14 cellular contexts compared by ENCODE assay signal in genomic region chr3:45112939-45113338, GRCh38. TPM values are rescaled to one million over a fixed set of nuclear protein-coding genes. Genes with fewer than 3 reads are reported as not detected.
DNase-seq lines count a peak whose midpoint lies in the region; ATAC-seq and TF ChIP-seq lines count a peak whose summit lies in the region.
"Had no signal": no experiment of that assay in that cellular context is flagged by ENCODE, and none has a peak within 500 bp of the region (broad histone marks: within the 10 kb centered on the region; RNA-seq: fewer than 3 reads in every experiment).

No MANE protein-coding gene starts in this region.

- no peak for TF ChIP-seq EP300 in sigmoid colon (IDR thresholded peaks at IDR 0.05)

- TF ChIP-seq POLR2A in sigmoid colon (IDR thresholded peaks at IDR 0.05), result no peak

- intact Hi-C loops in sigmoid colon (cut with DNase I), result loop anchor here (5.0 kb wide), 1 partner anchor 74 kb away; no protein-coding TSS in a partner anchor

- no peak for ATAC-seq in GM18861 (IDR thresholded peaks at IDR 0.05; ENCODE audit: unreplicated experiment)

- no peak overlapping the region for H3K4me2 ChIP-seq in GM23248 (ENCODE audit: unreplicated experiment)

- H3K9me2 ChIP-seq in GM23248 (ENCODE audit: insufficient read depth), result no peaks in the 10 kb centered on the region

- H3K79me2 ChIP-seq in GM23248 (ENCODE audit: insufficient read depth), result no peaks in the 10 kb centered on the region

- WGBS in GM23248 (ENCODE audit: low coverage in 1 of 2, low lambda C conversion rate in 2 of 2, missing lambda C conversion rate in 2 of 2), 2 experiments, result 33 to 35% methylated on average over 4 of the region's 4 CpGs
- 59 to 84% methylated on average over 4 of the region's 4 CpGs for WGBS in sigmoid colon, 2 donors

- no peaks in the 10 kb centered on the region for H4K20me1 ChIP-seq in GM23248 (ENCODE audit: insufficient read depth)

- H3K36me3 ChIP-seq in GM23248 (ENCODE audit: low read depth), result no peaks in the 10 kb centered on the region
- H3K36me3 ChIP-seq in sigmoid colon, result no peaks in the 10 kb centered on the region
- H3K36me3 ChIP-seq in WERI-Rb-1, result no peaks in the 10 kb centered on the region

- peaks cover 8% of the 10 kb centered on the region; the same call in 1 of the 2 replicates for H3K4me1 ChIP-seq in GM23248 (ENCODE audit: insufficient read depth)
- H3K4me1 ChIP-seq in sigmoid colon, result peaks cover 0 to 18% (median 14%) of the 10 kb centered on the region in 4 donors

- peak overlapping the region; percentile 22; the same call in 1 of the 2 replicates for H3K27ac ChIP-seq in GM23248
- peak overlapping the region in 3 of 4 donors; percentile 38 to 71 (median 69) for H3K27ac ChIP-seq in sigmoid colon
- H3K27ac ChIP-seq in WERI-Rb-1, result no peak overlapping the region

- no peak overlapping the region for H3K4me3 ChIP-seq in GM23248
- H3K4me3 ChIP-seq in fibroblast of the aortic adventitia (ENCODE audit: low read depth, low read length), result no peak overlapping the region
- no peak overlapping the region for H3K4me3 ChIP-seq in sigmoid colon
- H3K4me3 ChIP-seq in WERI-Rb-1 (ENCODE audit: low read depth, low read length), result no peak overlapping the region

- H2AFZ ChIP-seq in GM23248, result no peak overlapping the region

- no peak overlapping the region for H3K9ac ChIP-seq in GM23248

- H3K9me3 ChIP-seq in GM23248 (ENCODE audit: low read depth) (no peaks in the 10 kb centered on the region), sigmoid colon (no peaks in the 10 kb centered on the region), WERI-Rb-1 (ENCODE audit: severe bottlenecking) (no peaks in the 10 kb centered on the region)

- 0 out of 2 replicates have a peak, but pooled peaks cover 10% of the 10 kb centered on the region for H3F3A ChIP-seq in GM23248 (ENCODE audit: insufficient read depth)

- TF ChIP-seq CTCF in fibroblast of the aortic adventitia (IDR thresholded peaks at IDR 0.05; ENCODE audit: insufficient read depth, low read length) (no peak), sigmoid colon (IDR thresholded peaks at IDR 0.05) (no peak), WERI-Rb-1 (IDR thresholded peaks at IDR 0.05; ENCODE audit: low read depth, low read length) (no peak)

- in situ Hi-C loops in GM23248 (cut with MboI), result no loop called here

- no peaks in the 10 kb centered on the region for H3K27me3 ChIP-seq in GM23248 (replicated peaks; ENCODE audit: insufficient read depth)
- H3K27me3 ChIP-seq in sigmoid colon, result no peaks in the 10 kb centered on the region
- H3K27me3 ChIP-seq in WERI-Rb-1 (ENCODE audit: insufficient read depth, low read depth, severe bottlenecking), result no peaks in the 10 kb centered on the region

- DNase-seq in GM23248 (peak; percentile 64), RPMI7951 (ENCODE audit: low read depth) (peak; percentile 82), fibroblast of the aortic adventitia (ENCODE audit: low read depth) (peak; percentile 92), sigmoid colon (no peak), NCI-H1092 treated with DMSO at 0.1 percent for 48 hours (lab: John Stamatoyannopoulos, UW) (no peak), WERI-Rb-1 (no peak)
- DNase-seq: activated CD4-positive, alpha-beta memory T cell treated with anti-CD3 and anti-CD28 coated beads for 36 hours; activated gamma-delta T cell treated with Interleukin-2 at 50 U/mL for 16 hours; Calu3; erythroblast; KBM-7; NCI-H2081 treated with DMSO at 0.1 percent for 48 hours; T-helper 1 cell had no signal

RNA-seq across cellular contexts. Expression of gene CDCP1, which starts 33.2 kb away (rescaled TPM):
- total RNA-seq in GM23248 (2014; rRNA removed; shearing (Covaris generic)), result 5.4 and 8.9 TPM in 2 replicates
- polyA plus RNA-seq in GM23248 (2016; fragmentation: Nextera tagmentation; extraction: Ambion mirVana) (8.8 and 9.9 TPM in 2 replicates), sigmoid colon (10 to 100 TPM in 1 of 3 donors, 1 to 10 TPM in 2; 7.2 to 35.2 (median 9.0) TPM)
- 75.6 and 78.0 TPM in 2 replicates for total RNA-seq in RPMI7951 (2014; rRNA removed; shearing (Covaris generic))
- total RNA-seq in fibroblast of the aortic adventitia (ENCODE audit: low replicate concordance) (1.3 and 32.8 TPM in 2 replicates), sigmoid colon (1 to 10 TPM in 1 of 4 donors, under 1 TPM in 3; 0.71 to 1.2 (median 0.82) TPM)

Comparison
In these comparisons a context has a peak if more than half of its experiments do, and no peak if none do; other contexts are left out.
1. DNase-seq: peak in GM23248 (single experiment), RPMI7951 (single experiment) and fibroblast of the aortic adventitia (single experiment); none in sigmoid colon (single experiment), NCI-H1092 treated with DMSO at 0.1 percent for 48 hours (single experiment) and WERI-Rb-1 (single experiment).